Comparison of ENCODE assay signal across 8 cellular contexts in genomic region chr5:188488-189481, GRCh38. TPM values are rescaled to one million over a fixed set of nuclear protein-coding genes. Genes with fewer than 3 reads are reported as not detected.
A peak's percentile ranks its signal among the peaks of the same experiment; 100 is the strongest.
DNase-seq lines count a peak whose midpoint lies in the region; ATAC-seq and TF ChIP-seq lines count a peak whose summit lies in the region.

No MANE protein-coding gene starts in this region.

- peak; percentile 83 for ATAC-seq in HG03354 (IDR thresholded peaks at IDR 0.05; ENCODE audit: poor library complexity, severe bottlenecking, unreplicated experiment)

- TF ChIP-seq CTCF in coronary artery (IDR thresholded peaks at IDR 0.05) (peak; percentile 78), liver (IDR thresholded peaks at IDR 0.05; ENCODE audit: low read depth, low read length, missing input control) (peak; percentile 94)

- peaks cover 50 to 100% (median 95%) of the 10 kb centered on the region in 10 experiments for H3K4me1 ChIP-seq in BLaER1 treated with 17β-estradiol and CSF1 and Interleukin-3, amounts not matched to agents 10 nM and 100 nM
- H3K4me1 ChIP-seq in liver (ENCODE audit: control insufficient read depth in 4 of 4, insufficient read depth in 4 of 4, low read length in 3 of 4) = peaks cover 2 to 22% (median 16%) of the 10 kb centered on the region in 4 donors

- H3K36me3 ChIP-seq in BLaER1 treated with 17β-estradiol and CSF1 and Interleukin-3, amounts not matched to agents 10 nM and 100 nM = peaks cover 0 to 2% (median 0%) of the 10 kb centered on the region in 11 experiments; a peak in 2 of 22 replicates
- H3K36me3 ChIP-seq in liver (ENCODE audit: control insufficient read depth in 4 of 4, insufficient read depth in 3 of 4, low read depth in 1 of 4, low read length in 3 of 4) = no peaks in the 10 kb centered on the region

- WGBS in liver = 38% methylated on average over 37 of the region's 37 CpGs

- CTCF ChIA-PET in activated CD4-positive, alpha-beta T cell treated with anti-CD3 and anti-CD28 coated beads, Interleukin-2, amount 10 ng/mL, durations not matched to agents 7 days and 5 days (lab: Charles Lee) = interaction anchor here (0.7 to 1.5 kb wide), 9 partner anchors 9 to 96 kb away, joined by 3 to 9 read pairs (median 3); partner anchors contain the start of genes CCDC127 and SDHA

- TF ChIP-seq RAD21 in liver (IDR thresholded peaks at IDR 0.05) = peak; percentile 81 to 91

- no peaks in the 10 kb centered on the region for H3K36me3 Mint-ChIP-seq in activated CD4-positive, alpha-beta T cell treated with anti-CD3 and anti-CD28 coated beads, Interleukin-2, amount 10 ng/mL, durations not matched to agents 7 days and 5 days (ENCODE audit: low read depth)

- peak overlapping the region; percentile 73 for H3K27ac Mint-ChIP-seq in activated CD4-positive, alpha-beta T cell treated with anti-CD3 and anti-CD28 coated beads, Interleukin-2, amount 10 ng/mL, durations not matched to agents 7 days and 5 days

- H3K9ac ChIP-seq in BLaER1 treated with 17β-estradiol and CSF1 and Interleukin-3, amounts not matched to agents 10 nM and 100 nM = peak overlapping the region in 4 of 11 experiments; percentile 72 to 83 (median 80); a peak in 8 of 22 replicates
- H3K9ac ChIP-seq in liver (ENCODE audit: low read depth in 1 of 2, low read length in 2 of 2) = no peak overlapping the region

- peak overlapping the region; percentile 63 to 100 (median 90) for H3K4me2 ChIP-seq in BLaER1 treated with 17β-estradiol and CSF1 and Interleukin-3, amounts not matched to agents 10 nM and 100 nM

- peak overlapping the region in 3 of 10 experiments; percentile 15 to 75 (median 73); a peak in 5 of 20 replicates for H3K4me3 ChIP-seq in BLaER1 treated with 17β-estradiol and CSF1 and Interleukin-3, amounts not matched to agents 10 nM and 100 nM
- H3K4me3 ChIP-seq in coronary artery (peak overlapping the region; percentile 64), liver (ENCODE audit: low read depth in 1 of 3, low read length in 3 of 3) (no peak overlapping the region)

- peak overlapping the region in 6 of 11 experiments; percentile 57 to 85 (median 76); a peak in 9 of 22 replicates for H3K27ac ChIP-seq in BLaER1 treated with 17β-estradiol and CSF1 and Interleukin-3, amounts not matched to agents 10 nM and 100 nM
- H3K27ac ChIP-seq in coronary artery (no peak overlapping the region), liver (ENCODE audit: low read depth in 1 of 2, low read length in 2 of 2) (no peak overlapping the region)

- H3K4me1 Mint-ChIP-seq in activated CD4-positive, alpha-beta T cell treated with anti-CD3 and anti-CD28 coated beads, Interleukin-2, amount 10 ng/mL, durations not matched to agents 7 days and 5 days = peaks cover 14% of the 10 kb centered on the region

- POLR2A ChIA-PET in activated CD4-positive, alpha-beta T cell treated with anti-CD3 and anti-CD28 coated beads, Interleukin-2, amount 10 ng/mL, durations not matched to agents 7 days and 5 days (lab: Charles Lee) = no interaction called here

- DNase-seq in GM19238 (ENCODE audit: insufficient read length, low spot score) = peak; percentile 97
- peak; percentile 99 for DNase-seq in NCI-H510A treated with DMSO at 0.1 percent for 48 hours (lab: John Stamatoyannopoulos, UW)
- peak; percentile 91 for DNase-seq in activated CD4-positive, alpha-beta T cell treated with anti-CD3 and anti-CD28 coated beads, Interleukin-2, amount 10 ng/mL, durations not matched to agents 7 days and 5 days
- DNase-seq in coronary artery (ENCODE audit: low spot score) = peak; percentile 86
- peak; percentile 90 for DNase-seq in stimulated activated CD4-positive, alpha-beta T cell treated with anti-CD3 and anti-CD28 coated beads, Interleukin-4, amount 100 ng/mL, for 24 hours

- H3K9me3 ChIP-seq in BLaER1 treated with 17β-estradiol and CSF1 and Interleukin-3, amounts not matched to agents 10 nM and 100 nM (replicated peaks in 1 of 11) = peaks cover 0 to 6% (median 0%) of the 10 kb centered on the region in 11 experiments; a peak in 1 of 22 replicates
- no peaks in the 10 kb centered on the region for H3K9me3 ChIP-seq in liver (ENCODE audit: control insufficient read depth in 4 of 4, low read length in 3 of 4)

- H3K27me3 Mint-ChIP-seq in activated CD4-positive, alpha-beta T cell treated with anti-CD3 and anti-CD28 coated beads, Interleukin-2, amount 10 ng/mL, durations not matched to agents 7 days and 5 days = peaks cover 3% of the 10 kb centered on the region

- H3K9me3 Mint-ChIP-seq in activated CD4-positive, alpha-beta T cell treated with anti-CD3 and anti-CD28 coated beads, Interleukin-2, amount 10 ng/mL, durations not matched to agents 7 days and 5 days = no peaks in the 10 kb centered on the region

- H4K20me1 ChIP-seq in BLaER1 treated with 17β-estradiol and CSF1 and Interleukin-3, amounts not matched to agents 10 nM and 100 nM = peaks cover 0 to 42% (median 0%) of the 10 kb centered on the region in 11 experiments; a peak in 4 of 22 replicates

- no peak overlapping the region for H3K4me3 Mint-ChIP-seq in activated CD4-positive, alpha-beta T cell treated with anti-CD3 and anti-CD28 coated beads, Interleukin-2, amount 10 ng/mL, durations not matched to agents 7 days and 5 days

- H3K27me3 ChIP-seq in BLaER1 treated with 17β-estradiol and CSF1 and Interleukin-3, amounts not matched to agents 10 nM and 100 nM = peaks cover 0 to 85% (median 0%) of the 10 kb centered on the region in 11 experiments; a peak in 11 of 22 replicates
- H3K27me3 ChIP-seq in liver (ENCODE audit: control insufficient read depth in 4 of 4, insufficient read depth in 4 of 4, low read length in 3 of 4) = no peaks in the 10 kb centered on the region

TF ChIP-seq in liver, 16 proteins besides CTCF, POLR2A, EP300 and RAD21:
- TF ChIP-seq TAF1 (conservative IDR thresholded peaks at IDR 0.05) = no peak
- no peak for TF ChIP-seq HNF4A (conservative IDR thresholded peaks at IDR 0.05)
- no peak for TF ChIP-seq YY1 (IDR thresholded peaks at IDR 0.05)
- TF ChIP-seq, protein P1, sequence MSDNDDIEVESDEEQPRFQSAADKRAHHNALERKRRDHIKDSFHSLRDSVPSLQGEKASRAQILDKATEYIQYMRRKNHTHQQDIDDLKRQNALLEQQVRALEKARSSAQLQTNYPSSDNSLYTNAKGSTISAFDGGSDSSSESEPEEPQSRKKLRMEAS (IDR thresholded peaks at IDR 0.05) = no peak
- TF ChIP-seq, protein P2, sequence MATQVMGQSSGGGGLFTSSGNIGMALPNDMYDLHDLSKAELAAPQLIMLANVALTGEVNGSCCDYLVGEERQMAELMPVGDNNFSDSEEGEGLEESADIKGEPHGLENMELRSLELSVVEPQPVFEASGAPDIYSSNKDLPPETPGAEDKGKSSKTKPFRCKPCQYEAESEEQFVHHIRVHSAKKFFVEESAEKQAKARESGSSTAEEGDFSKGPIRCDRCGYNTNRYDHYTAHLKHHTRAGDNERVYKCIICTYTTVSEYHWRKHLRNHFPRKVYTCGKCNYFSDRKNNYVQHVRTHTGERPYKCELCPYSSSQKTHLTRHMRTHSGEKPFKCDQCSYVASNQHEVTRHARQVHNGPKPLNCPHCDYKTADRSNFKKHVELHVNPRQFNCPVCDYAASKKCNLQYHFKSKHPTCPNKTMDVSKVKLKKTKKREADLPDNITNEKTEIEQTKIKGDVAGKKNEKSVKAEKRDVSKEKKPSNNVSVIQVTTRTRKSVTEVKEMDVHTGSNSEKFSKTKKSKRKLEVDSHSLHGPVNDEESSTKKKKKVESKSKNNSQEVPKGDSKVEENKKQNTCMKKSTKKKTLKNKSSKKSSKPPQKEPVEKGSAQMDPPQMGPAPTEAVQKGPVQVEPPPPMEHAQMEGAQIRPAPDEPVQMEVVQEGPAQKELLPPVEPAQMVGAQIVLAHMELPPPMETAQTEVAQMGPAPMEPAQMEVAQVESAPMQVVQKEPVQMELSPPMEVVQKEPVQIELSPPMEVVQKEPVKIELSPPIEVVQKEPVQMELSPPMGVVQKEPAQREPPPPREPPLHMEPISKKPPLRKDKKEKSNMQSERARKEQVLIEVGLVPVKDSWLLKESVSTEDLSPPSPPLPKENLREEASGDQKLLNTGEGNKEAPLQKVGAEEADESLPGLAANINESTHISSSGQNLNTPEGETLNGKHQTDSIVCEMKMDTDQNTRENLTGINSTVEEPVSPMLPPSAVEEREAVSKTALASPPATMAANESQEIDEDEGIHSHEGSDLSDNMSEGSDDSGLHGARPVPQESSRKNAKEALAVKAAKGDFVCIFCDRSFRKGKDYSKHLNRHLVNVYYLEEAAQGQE (IDR thresholded peaks at IDR 0.05) = no peak
- no peak for TF ChIP-seq FOXA2 (IDR thresholded peaks at IDR 0.05)
- no peak for TF ChIP-seq FOXA1 (IDR thresholded peaks at IDR 0.05)
- no peak for TF ChIP-seq NR2F2 (IDR thresholded peaks at IDR 0.05)
- no peak for TF ChIP-seq RXRA (IDR thresholded peaks at IDR 0.05)
- no peak for TF ChIP-seq JUND (IDR thresholded peaks at IDR 0.05)
- TF ChIP-seq ATF3 (IDR thresholded peaks at IDR 0.05) = no peak

RNA-seq across cellular contexts. Expression of gene LRRC14B, which starts 2.5 kb away (rescaled TPM):
- under 1 TPM in 1 of 2 experiments, not detected in 1; 0.17 TPM for total RNA-seq in activated CD4-positive, alpha-beta T cell treated with anti-CD3 and anti-CD28 coated beads, Interleukin-2, amount 10 ng/mL, durations not matched to agents 7 days and 5 days
- under 1 TPM in 1 of 2 donors, not detected in 1; 0.09 TPM for total RNA-seq in liver
- not detected for polyA plus RNA-seq in liver

RNA-seq across cellular contexts. Expression of gene CCDC127, which starts 29.2 kb away (rescaled TPM):
- total RNA-seq in activated CD4-positive, alpha-beta T cell treated with anti-CD3 and anti-CD28 coated beads, Interleukin-2, amount 10 ng/mL, durations not matched to agents 7 days and 5 days = 1 to 10 TPM; 8.0 to 8.7 TPM
- total RNA-seq in liver = 1 to 10 TPM; 1.9 to 2.3 TPM
- polyA plus RNA-seq in liver = 1 to 10 TPM; 1.1 to 2.6 TPM

RNA-seq across cellular contexts. Expression of gene SDHA, which starts 29.3 kb away (rescaled TPM):
- 100 to 1,000 TPM; 130 to 150 TPM for total RNA-seq in activated CD4-positive, alpha-beta T cell treated with anti-CD3 and anti-CD28 coated beads, Interleukin-2, amount 10 ng/mL, durations not matched to agents 7 days and 5 days
- 100 to 1,000 TPM in 1 of 2 donors, 10 to 100 TPM in 1; 79.2 to 172 TPM for total RNA-seq in liver
- polyA plus RNA-seq in liver = 100 to 1,000 TPM; 147 to 215 TPM

Comparison
In these comparisons a context has a peak if more than half of its experiments do, and no peak if none do; other contexts are left out.
1. H3K27ac ChIP-seq: peak in BLaER1 treated with 17β-estradiol and CSF1 and Interleukin-3, amounts not matched to agents 10 nM and 100 nM (6 of 11); none in coronary artery (0 of 2) and liver (0 of 2).
2. Peak in every context shown above with its lines, with median percentiles within 50 percentile points of each other: DNase-seq.